17 cellular contexts compared by ENCODE assay signal in genomic region chr18:3985664-3986063, GRCh38.
DNase-seq lines count a peak whose midpoint lies in the region; ATAC-seq and TF ChIP-seq lines count a peak whose summit lies in the region.
"Had no signal": no experiment of that assay in that cellular context is flagged by ENCODE, and none has a peak within 500 bp of the region (broad histone marks: within the 10 kb centered on the region; RNA-seq: fewer than 3 reads in every experiment).

No MANE protein-coding gene starts in this region.

- ATAC-seq in left lung (peak; percentile 69), HG03175 (IDR thresholded peaks at IDR 0.05; ENCODE audit: unreplicated experiment) (no peak)
- ATAC-seq: Panc1 had no signal

- no peaks in the 10 kb centered on the region for H3K27me3 ChIP-seq in left lung
- H3K27me3 ChIP-seq: spleen had no signal

- peaks cover 19% of the 10 kb centered on the region for H3K4me1 Mint-ChIP-seq in chondrocyte (ENCODE audit: low read depth)

- no peaks in the 10 kb centered on the region for H3K9me3 Mint-ChIP-seq in chondrocyte (ENCODE audit: low read depth)

- no peaks in the 10 kb centered on the region for H3K27me3 Mint-ChIP-seq in chondrocyte (ENCODE audit: low read depth)

- H3K27ac Mint-ChIP-seq in chondrocyte (ENCODE audit: unreplicated experiment): no peak overlapping the region

- intact Hi-C loops in left lung (cut with DNase I): loop anchor here in 1 of 2 donors (10.0 kb wide), 1 partner anchor 211 kb away; no protein-coding TSS in a partner anchor

- no peak overlapping the region for H3K4me3 ChIP-seq in left lung
- H3K4me3 ChIP-seq: spleen, thoracic aorta had no signal

- no peaks in the 10 kb centered on the region for H3K9me3 ChIP-seq in left lung
- H3K9me3 ChIP-seq: spleen, thoracic aorta had no signal

- DNase-seq in COLO829 (ENCODE audit: low spot score) (peak; percentile 28), M059J (ENCODE audit: low read depth) (peak; percentile 67), chondrocyte (ENCODE audit: low spot score) (no peak), left lung (no peak), NCI-H524 treated with DMSO at 0.1 percent for 48 hours (lab: John Stamatoyannopoulos, UW) (no peak), SIG-M5 (lab: John Stamatoyannopoulos, UW) (no peak), NOMO-1 treated with dmso at 0.1 percent for 144 hours (lab: John Stamatoyannopoulos, UW; ENCODE audit: unreplicated experiment) (no peak)
- DNase-seq: activated CD4-positive, alpha-beta T cell treated with anti-CD3 and anti-CD28 coated beads, Interleukin-2, amount 50 U/mL, for 48 hours; Calu3; hypothalamus; NCI-H2227 treated with DMSO at 0.1 percent for 48 hours; occipital lobe; spleen had no signal

- no peaks in the 10 kb centered on the region for H3K36me3 ChIP-seq in left lung
- H3K36me3 ChIP-seq: spleen, thoracic aorta had no signal

- TF ChIP-seq CTCF in chondrocyte (IDR thresholded peaks at IDR 0.05) (peak; percentile 13), left lung (IDR thresholded peaks at IDR 0.05) (no peak)

- H3K27ac ChIP-seq in left lung: no peak overlapping the region
- H3K27ac ChIP-seq: spleen, thoracic aorta had no signal

- H3K4me3 Mint-ChIP-seq in chondrocyte (ENCODE audit: unreplicated experiment): no peak overlapping the region
- H3K4me3 Mint-ChIP-seq: brain had no signal

- no peaks in the 10 kb centered on the region for H3K36me3 Mint-ChIP-seq in chondrocyte (ENCODE audit: low read depth)

- peaks cover 0 to 5% of the 10 kb centered on the region in 2 donors for H3K4me1 ChIP-seq in left lung

Comparison
In these comparisons a context has a peak if more than half of its experiments do, and no peak if none do; other contexts are left out.
1. DNase-seq: peak in COLO829 (single experiment) and M059J (single experiment); none in chondrocyte (single experiment), left lung (0 of 2), NCI-H524 treated with DMSO at 0.1 percent for 48 hours (single experiment), SIG-M5 (single experiment) and NOMO-1 treated with dmso at 0.1 percent for 144 hours (single experiment).